ENCODE assay signal across 15 cellular contexts in the genomic region with DNA sequence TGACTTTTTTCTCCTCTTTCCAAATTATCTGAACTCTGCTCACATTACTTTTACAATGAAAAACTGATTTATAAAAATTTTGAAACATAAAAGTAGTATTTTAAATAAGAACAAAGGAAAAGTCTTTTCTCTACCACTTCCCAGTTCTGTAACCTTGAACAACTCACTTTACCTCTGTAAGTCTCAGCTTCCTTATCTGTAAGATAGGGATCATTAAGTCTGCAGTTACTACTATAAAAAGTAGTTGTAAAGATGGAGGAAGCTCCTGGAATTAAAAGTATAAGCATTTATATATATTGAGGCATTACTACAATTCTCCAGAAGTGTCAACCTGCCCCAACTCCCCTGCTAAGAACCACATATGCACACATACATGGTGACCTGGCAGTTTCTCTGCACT.
A peak's percentile ranks its signal among the peaks of the same experiment; 100 is the strongest.
DNase-seq lines count a peak whose midpoint lies in the region; ATAC-seq and TF ChIP-seq lines count a peak whose summit lies in the region.
"Had no signal": no experiment of that assay in that cellular context is flagged by ENCODE, and none has a peak within 500 bp of the region (broad histone marks: within the 10 kb centered on the region; RNA-seq: fewer than 3 reads in every experiment).

No MANE protein-coding gene starts in this region.

- H3K36me3 ChIP-seq in colonic mucosa, result no peaks in the 10 kb centered on the region
- H3K36me3 ChIP-seq in mucosa of descending colon (ENCODE audit: low read depth), result no peaks in the 10 kb centered on the region
- H3K36me3 ChIP-seq: BE2C had no signal

- DNase-seq in CD4-positive, alpha-beta T cell, result no peak
- DNase-seq in colonic mucosa (no peak), mucosa of descending colon (no peak), ACHN (no peak), NCI-H1694 treated with DMSO at 0.1 percent for 48 hours (lab: John Stamatoyannopoulos, UW) (no peak)
- DNase-seq: 8988T; BE2C; C1 segment of cervical spinal cord; CD4-positive, alpha-beta memory T cell; DMS153; DMS79 treated with DMSO at 0.1 percent for 48 hours; GF-D8; H9 had no signal

- ATAC-seq in CD4-positive, alpha-beta T cell (ENCODE audit: poor library complexity), result no peak
- ATAC-seq in mucosa of descending colon (peak; percentile 82), GM21447 (IDR thresholded peaks at IDR 0.05; ENCODE audit: unreplicated experiment) (no peak), HG02678 (IDR thresholded peaks at IDR 0.05; ENCODE audit: unreplicated experiment) (no peak)

- H3K36me3 Mint-ChIP-seq in CD4-positive, alpha-beta T cell (ENCODE audit: low read depth), result peaks cover 60% of the 10 kb centered on the region

- H3K9me3 Mint-ChIP-seq in CD4-positive, alpha-beta T cell, result no peaks in the 10 kb centered on the region
- H3K9me3 Mint-ChIP-seq: CD4-positive, alpha-beta memory T cell; H9 had no signal

- H3K27me3 ChIP-seq in CD4-positive, alpha-beta T cell (ENCODE audit: control insufficient read depth, insufficient read depth, low read length), result no peaks in the 10 kb centered on the region
- H3K27me3 ChIP-seq in colonic mucosa, result no peaks in the 10 kb centered on the region

- intact Hi-C loops in CD4-positive, alpha-beta T cell (cut with DNase I, micrococcal nuclease), result no loop called here
- intact Hi-C loops in colonic mucosa (cut with DNase I) (no loop called here), mucosa of descending colon (cut with DNase I, micrococcal nuclease) (loop anchor here in 1 of 2 donors (10.0 kb wide), 1 partner anchor 206 kb away; the partner anchor contains the start of gene SNAPC3)

- peak overlapping the region; percentile 21 for H3K27ac Mint-ChIP-seq in CD4-positive, alpha-beta T cell
- H3K27ac Mint-ChIP-seq: H9 had no signal

- no peak overlapping the region for H3K27ac ChIP-seq in CD4-positive, alpha-beta T cell (ENCODE audit: low read depth, low read length)
- H3K27ac ChIP-seq in colonic mucosa, result peak overlapping the region; percentile 38

- TF ChIP-seq CTCF in CD4-positive, alpha-beta T cell (IDR thresholded peaks at IDR 0.05), result no peak
- TF ChIP-seq CTCF in colonic mucosa (IDR thresholded peaks at IDR 0.05) (no peak), mucosa of descending colon (IDR thresholded peaks at IDR 0.05) (no peak)

- H3K4me3 ChIP-seq in colonic mucosa, result no peak overlapping the region
- H3K4me3 ChIP-seq in mucosa of descending colon, result no peak overlapping the region

- no peak overlapping the region for H3K4me3 Mint-ChIP-seq in CD4-positive, alpha-beta T cell
- H3K4me3 Mint-ChIP-seq: CD4-positive, alpha-beta memory T cell; H9 had no signal

- CTCF ChIA-PET in CD4-positive, alpha-beta T cell (lab: Charles Lee), result no interaction called here

- POLR2A ChIA-PET in CD4-positive, alpha-beta T cell (lab: Charles Lee), result no interaction called here

- peaks cover 18% of the 10 kb centered on the region for H3K4me1 Mint-ChIP-seq in CD4-positive, alpha-beta T cell (ENCODE audit: low read depth)

- no peaks in the 10 kb centered on the region for H3K9me3 ChIP-seq in CD4-positive, alpha-beta T cell (ENCODE audit: control insufficient read depth, low read length)
- H3K9me3 ChIP-seq in colonic mucosa (no peaks in the 10 kb centered on the region), mucosa of descending colon (no peaks in the 10 kb centered on the region)
- H3K9me3 ChIP-seq: BE2C had no signal

- no peak overlapping the region for H3K9ac ChIP-seq in colonic mucosa (ENCODE audit: low read depth in 2 of 2, low read length in 2 of 2)

- H3K4me1 ChIP-seq in colonic mucosa (no peaks in the 10 kb centered on the region), mucosa of descending colon (ENCODE audit: low read depth) (peaks cover 16% of the 10 kb centered on the region)
- H3K4me1 ChIP-seq: BE2C had no signal

- in situ Hi-C loops in ACHN (cut with HindIII; ENCODE audit: low pct_ligation_motif_present, low pct_unique_long_range_greater_than_20kb, low sequenced_read_pairs), result no loop called here

- H3K27me3 Mint-ChIP-seq in CD4-positive, alpha-beta T cell, result no peaks in the 10 kb centered on the region
- H3K27me3 Mint-ChIP-seq: CD4-positive, alpha-beta memory T cell had no signal
